ENCODE assay signal across 3 cellular contexts in the genomic region with DNA sequence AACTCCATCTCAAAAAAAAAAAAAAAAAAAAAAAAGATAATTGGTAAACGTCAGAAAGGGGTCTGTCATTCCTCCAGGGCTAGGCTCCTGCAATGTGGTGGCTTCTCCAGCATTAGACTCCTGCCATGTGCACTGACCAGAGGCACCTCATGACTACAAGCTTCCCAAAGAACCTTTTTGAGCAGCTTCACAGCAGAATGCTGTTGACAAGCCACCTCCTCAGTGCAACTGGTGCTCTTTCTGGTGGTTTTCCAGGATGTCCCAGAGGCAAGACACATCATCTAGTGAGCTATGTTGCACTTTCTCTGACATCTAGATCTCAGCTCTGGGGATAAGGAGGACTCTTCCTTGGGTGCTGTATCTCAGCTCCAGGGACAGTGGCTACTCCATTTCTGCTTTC.
TF ChIP-seq lines count a peak whose summit lies in the region.

No MANE protein-coding gene starts in this region.

TF ChIP-seq in SK-N-SH treated with all-trans-retinoic acid at 6 μM for 48 hours, 23 proteins besides CTCF, POLR2A, EP300 and RAD21:
- TF ChIP-seq OSR1 (CRISPR knock-in tag; IDR thresholded peaks at IDR 0.05) (no peak), GLIS3 (CRISPR knock-in tag; IDR thresholded peaks at IDR 0.05) (no peak), BACH2 (CRISPR knock-in tag; IDR thresholded peaks at IDR 0.05; ENCODE audit: borderline replicate concordance) (no peak), TCF4 (CRISPR knock-in tag; IDR thresholded peaks at IDR 0.05; ENCODE audit: borderline replicate concordance) (no peak), PPARA (CRISPR knock-in tag; IDR thresholded peaks at IDR 0.05; ENCODE audit: borderline replicate concordance) (no peak), ZFP30 (CRISPR knock-in tag; IDR thresholded peaks at IDR 0.05) (no peak), RARB (CRISPR knock-in tag; IDR thresholded peaks at IDR 0.05) (no peak), ZNF70 (CRISPR knock-in tag; IDR thresholded peaks at IDR 0.05) (no peak), ZC3H10 (CRISPR knock-in tag; IDR thresholded peaks at IDR 0.05) (no peak), ZFP3 (CRISPR knock-in tag; IDR thresholded peaks at IDR 0.05) (no peak), ZNF8 (CRISPR knock-in tag; IDR thresholded peaks at IDR 0.05) (no peak), ZNF565 (CRISPR knock-in tag; conservative IDR thresholded peaks at IDR 0.05; ENCODE audit: low read depth) (no peak), SNAI2 (CRISPR knock-in tag; IDR thresholded peaks at IDR 0.05) (no peak), CSDC2 (CRISPR knock-in tag; IDR thresholded peaks at IDR 0.05) (no peak), ARNTL (CRISPR knock-in tag; IDR thresholded peaks at IDR 0.05; ENCODE audit: borderline replicate concordance, low read depth) (no peak), ISL1 (CRISPR knock-in tag; IDR thresholded peaks at IDR 0.05) (no peak), ESRRG (CRISPR knock-in tag; IDR thresholded peaks at IDR 0.05) (no peak)
- TF ChIP-seq, protein P1, sequence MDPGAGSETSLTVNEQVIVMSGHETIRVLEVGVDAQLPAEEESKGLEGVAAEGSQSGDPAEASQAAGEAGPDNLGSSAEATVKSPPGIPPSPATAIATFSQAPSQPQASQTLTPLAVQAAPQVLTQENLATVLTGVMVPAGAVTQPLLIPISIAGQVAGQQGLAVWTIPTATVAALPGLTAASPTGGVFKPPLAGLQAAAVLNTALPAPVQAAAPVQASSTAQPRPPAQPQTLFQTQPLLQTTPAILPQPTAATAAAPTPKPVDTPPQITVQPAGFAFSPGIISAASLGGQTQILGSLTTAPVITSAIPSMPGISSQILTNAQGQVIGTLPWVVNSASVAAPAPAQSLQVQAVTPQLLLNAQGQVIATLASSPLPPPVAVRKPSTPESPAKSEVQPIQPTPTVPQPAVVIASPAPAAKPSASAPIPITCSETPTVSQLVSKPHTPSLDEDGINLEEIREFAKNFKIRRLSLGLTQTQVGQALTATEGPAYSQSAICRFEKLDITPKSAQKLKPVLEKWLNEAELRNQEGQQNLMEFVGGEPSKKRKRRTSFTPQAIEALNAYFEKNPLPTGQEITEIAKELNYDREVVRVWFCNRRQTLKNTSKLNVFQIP (CRISPR knock-in tag; IDR thresholded peaks at IDR 0.05; ENCODE audit: borderline replicate concordance, low read depth), result no peak

TF ChIP-seq in SK-N-SH, 30 proteins besides CTCF, POLR2A, EP300 and RAD21:
- TF ChIP-seq, protein P2, sequence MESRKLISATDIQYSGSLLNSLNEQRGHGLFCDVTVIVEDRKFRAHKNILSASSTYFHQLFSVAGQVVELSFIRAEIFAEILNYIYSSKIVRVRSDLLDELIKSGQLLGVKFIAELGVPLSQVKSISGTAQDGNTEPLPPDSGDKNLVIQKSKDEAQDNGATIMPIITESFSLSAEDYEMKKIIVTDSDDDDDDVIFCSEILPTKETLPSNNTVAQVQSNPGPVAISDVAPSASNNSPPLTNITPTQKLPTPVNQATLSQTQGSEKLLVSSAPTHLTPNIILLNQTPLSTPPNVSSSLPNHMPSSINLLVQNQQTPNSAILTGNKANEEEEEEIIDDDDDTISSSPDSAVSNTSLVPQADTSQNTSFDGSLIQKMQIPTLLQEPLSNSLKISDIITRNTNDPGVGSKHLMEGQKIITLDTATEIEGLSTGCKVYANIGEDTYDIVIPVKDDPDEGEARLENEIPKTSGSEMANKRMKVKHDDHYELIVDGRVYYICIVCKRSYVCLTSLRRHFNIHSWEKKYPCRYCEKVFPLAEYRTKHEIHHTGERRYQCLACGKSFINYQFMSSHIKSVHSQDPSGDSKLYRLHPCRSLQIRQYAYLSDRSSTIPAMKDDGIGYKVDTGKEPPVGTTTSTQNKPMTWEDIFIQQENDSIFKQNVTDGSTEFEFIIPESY (IDR thresholded peaks at IDR 0.05; ENCODE audit: borderline replicate concordance, low read depth), result no peak
- TF ChIP-seq YY1 (IDR thresholded peaks at IDR 0.05; ENCODE audit: low read depth), result no peak
- TF ChIP-seq, protein P3, sequence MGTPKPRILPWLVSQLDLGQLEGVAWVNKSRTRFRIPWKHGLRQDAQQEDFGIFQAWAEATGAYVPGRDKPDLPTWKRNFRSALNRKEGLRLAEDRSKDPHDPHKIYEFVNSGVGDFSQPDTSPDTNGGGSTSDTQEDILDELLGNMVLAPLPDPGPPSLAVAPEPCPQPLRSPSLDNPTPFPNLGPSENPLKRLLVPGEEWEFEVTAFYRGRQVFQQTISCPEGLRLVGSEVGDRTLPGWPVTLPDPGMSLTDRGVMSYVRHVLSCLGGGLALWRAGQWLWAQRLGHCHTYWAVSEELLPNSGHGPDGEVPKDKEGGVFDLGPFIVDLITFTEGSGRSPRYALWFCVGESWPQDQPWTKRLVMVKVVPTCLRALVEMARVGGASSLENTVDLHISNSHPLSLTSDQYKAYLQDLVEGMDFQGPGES (IDR thresholded peaks at IDR 0.05; ENCODE audit: low read depth, low read length), result no peak
- no peak for TF ChIP-seq FOXJ3 (CRISPR knock-in tag; IDR thresholded peaks at IDR 0.05)
- no peak for TF ChIP-seq CHD2 (IDR thresholded peaks at IDR 0.05; ENCODE audit: low read length, partially characterized antibody)
- TF ChIP-seq TCF12 (IDR thresholded peaks at IDR 0.05), result no peak
- TF ChIP-seq, protein P4, sequence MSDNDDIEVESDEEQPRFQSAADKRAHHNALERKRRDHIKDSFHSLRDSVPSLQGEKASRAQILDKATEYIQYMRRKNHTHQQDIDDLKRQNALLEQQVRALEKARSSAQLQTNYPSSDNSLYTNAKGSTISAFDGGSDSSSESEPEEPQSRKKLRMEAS (IDR thresholded peaks at IDR 0.05; ENCODE audit: low read depth), result no peak
- no peak for TF ChIP-seq POLR2AphosphoS5 (IDR thresholded peaks at IDR 0.05; ENCODE audit: low read depth, low read length)
- no peak for TF ChIP-seq RXRA (IDR thresholded peaks at IDR 0.05; ENCODE audit: borderline replicate concordance, low read depth)
- TF ChIP-seq, protein P5, sequence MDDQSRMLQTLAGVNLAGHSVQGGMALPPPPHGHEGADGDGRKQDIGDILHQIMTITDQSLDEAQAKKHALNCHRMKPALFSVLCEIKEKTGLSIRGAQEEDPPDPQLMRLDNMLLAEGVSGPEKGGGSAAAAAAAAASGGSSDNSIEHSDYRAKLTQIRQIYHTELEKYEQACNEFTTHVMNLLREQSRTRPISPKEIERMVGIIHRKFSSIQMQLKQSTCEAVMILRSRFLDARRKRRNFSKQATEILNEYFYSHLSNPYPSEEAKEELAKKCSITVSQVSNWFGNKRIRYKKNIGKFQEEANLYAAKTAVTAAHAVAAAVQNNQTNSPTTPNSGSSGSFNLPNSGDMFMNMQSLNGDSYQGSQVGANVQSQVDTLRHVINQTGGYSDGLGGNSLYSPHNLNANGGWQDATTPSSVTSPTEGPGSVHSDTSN (IDR thresholded peaks at IDR 0.05), result no peak
- TF ChIP-seq EZH2phosphoT487 (IDR thresholded peaks at IDR 0.05; ENCODE audit: borderline replicate concordance, low read depth), result no peak

TF ChIP-seq in HepG2, 621 proteins besides CTCF, POLR2A, EP300 and RAD21:
- no peak for TF ChIP-seq MATR3 (CRISPR knock-in tag; IDR thresholded peaks at IDR 0.05)
- TF ChIP-seq, protein P6, sequence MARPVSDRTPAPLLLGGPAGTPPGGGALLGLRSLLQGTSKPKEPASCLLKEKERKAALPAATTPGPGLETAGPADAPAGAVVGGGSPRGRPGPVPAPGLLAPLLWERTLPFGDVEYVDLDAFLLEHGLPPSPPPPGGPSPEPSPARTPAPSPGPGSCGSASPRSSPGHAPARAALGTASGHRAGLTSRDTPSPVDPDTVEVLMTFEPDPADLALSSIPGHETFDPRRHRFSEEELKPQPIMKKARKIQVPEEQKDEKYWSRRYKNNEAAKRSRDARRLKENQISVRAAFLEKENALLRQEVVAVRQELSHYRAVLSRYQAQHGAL (CRISPR knock-in tag; IDR thresholded peaks at IDR 0.05; ENCODE audit: not compliant biosample characterization), result no peak
- no peak for TF ChIP-seq ZMYM4 (CRISPR knock-in tag; IDR thresholded peaks at IDR 0.05)
- TF ChIP-seq HMG20A (CRISPR knock-in tag; IDR thresholded peaks at IDR 0.05; ENCODE audit: borderline replicate concordance), result no peak
- no peak for TF ChIP-seq SETDB1 (CRISPR knock-in tag; IDR thresholded peaks at IDR 0.05; ENCODE audit: borderline replicate concordance)
- TF ChIP-seq MAFG (CRISPR knock-in tag; IDR thresholded peaks at IDR 0.05), result no peak
- TF ChIP-seq, protein P7, sequence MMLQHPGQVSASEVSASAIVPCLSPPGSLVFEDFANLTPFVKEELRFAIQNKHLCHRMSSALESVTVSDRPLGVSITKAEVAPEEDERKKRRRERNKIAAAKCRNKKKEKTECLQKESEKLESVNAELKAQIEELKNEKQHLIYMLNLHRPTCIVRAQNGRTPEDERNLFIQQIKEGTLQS (CRISPR knock-in tag; IDR thresholded peaks at IDR 0.05), result no peak
- TF ChIP-seq SMAD1 (CRISPR knock-in tag; IDR thresholded peaks at IDR 0.05; ENCODE audit: borderline replicate concordance, low read depth), result no peak
- no peak for TF ChIP-seq GFI1 (CRISPR knock-in tag; IDR thresholded peaks at IDR 0.05; ENCODE audit: borderline replicate concordance)
- TF ChIP-seq, protein P8, sequence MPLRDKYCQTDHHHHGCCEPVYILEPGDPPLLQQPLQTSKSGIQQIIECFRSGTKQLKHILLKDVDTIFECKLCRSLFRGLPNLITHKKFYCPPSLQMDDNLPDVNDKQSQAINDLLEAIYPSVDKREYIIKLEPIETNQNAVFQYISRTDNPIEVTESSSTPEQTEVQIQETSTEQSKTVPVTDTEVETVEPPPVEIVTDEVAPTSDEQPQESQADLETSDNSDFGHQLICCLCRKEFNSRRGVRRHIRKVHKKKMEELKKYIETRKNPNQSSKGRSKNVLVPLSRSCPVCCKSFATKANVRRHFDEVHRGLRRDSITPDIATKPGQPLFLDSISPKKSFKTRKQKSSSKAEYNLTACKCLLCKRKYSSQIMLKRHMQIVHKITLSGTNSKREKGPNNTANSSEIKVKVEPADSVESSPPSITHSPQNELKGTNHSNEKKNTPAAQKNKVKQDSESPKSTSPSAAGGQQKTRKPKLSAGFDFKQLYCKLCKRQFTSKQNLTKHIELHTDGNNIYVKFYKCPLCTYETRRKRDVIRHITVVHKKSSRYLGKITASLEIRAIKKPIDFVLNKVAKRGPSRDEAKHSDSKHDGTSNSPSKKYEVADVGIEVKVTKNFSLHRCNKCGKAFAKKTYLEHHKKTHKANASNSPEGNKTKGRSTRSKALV (CRISPR knock-in tag; IDR thresholded peaks at IDR 0.05), result no peak
- no peak for TF ChIP-seq ARNTL (CRISPR knock-in tag; IDR thresholded peaks at IDR 0.05)
- no peak for TF ChIP-seq PHF8 (CRISPR knock-in tag; IDR thresholded peaks at IDR 0.05)
- TF ChIP-seq KLF11 (CRISPR knock-in tag; IDR thresholded peaks at IDR 0.05), result no peak
- no peak for TF ChIP-seq ELF4 (CRISPR knock-in tag; IDR thresholded peaks at IDR 0.05; ENCODE audit: borderline replicate concordance)
- TF ChIP-seq KDM2A (CRISPR knock-in tag; IDR thresholded peaks at IDR 0.05; ENCODE audit: borderline replicate concordance, low read depth), result no peak
- no peak for TF ChIP-seq ZNF772 (CRISPR knock-in tag; IDR thresholded peaks at IDR 0.05)
- no peak for TF ChIP-seq ZKSCAN8 (CRISPR knock-in tag; IDR thresholded peaks at IDR 0.05; ENCODE audit: borderline replicate concordance)
- TF ChIP-seq, protein P9, sequence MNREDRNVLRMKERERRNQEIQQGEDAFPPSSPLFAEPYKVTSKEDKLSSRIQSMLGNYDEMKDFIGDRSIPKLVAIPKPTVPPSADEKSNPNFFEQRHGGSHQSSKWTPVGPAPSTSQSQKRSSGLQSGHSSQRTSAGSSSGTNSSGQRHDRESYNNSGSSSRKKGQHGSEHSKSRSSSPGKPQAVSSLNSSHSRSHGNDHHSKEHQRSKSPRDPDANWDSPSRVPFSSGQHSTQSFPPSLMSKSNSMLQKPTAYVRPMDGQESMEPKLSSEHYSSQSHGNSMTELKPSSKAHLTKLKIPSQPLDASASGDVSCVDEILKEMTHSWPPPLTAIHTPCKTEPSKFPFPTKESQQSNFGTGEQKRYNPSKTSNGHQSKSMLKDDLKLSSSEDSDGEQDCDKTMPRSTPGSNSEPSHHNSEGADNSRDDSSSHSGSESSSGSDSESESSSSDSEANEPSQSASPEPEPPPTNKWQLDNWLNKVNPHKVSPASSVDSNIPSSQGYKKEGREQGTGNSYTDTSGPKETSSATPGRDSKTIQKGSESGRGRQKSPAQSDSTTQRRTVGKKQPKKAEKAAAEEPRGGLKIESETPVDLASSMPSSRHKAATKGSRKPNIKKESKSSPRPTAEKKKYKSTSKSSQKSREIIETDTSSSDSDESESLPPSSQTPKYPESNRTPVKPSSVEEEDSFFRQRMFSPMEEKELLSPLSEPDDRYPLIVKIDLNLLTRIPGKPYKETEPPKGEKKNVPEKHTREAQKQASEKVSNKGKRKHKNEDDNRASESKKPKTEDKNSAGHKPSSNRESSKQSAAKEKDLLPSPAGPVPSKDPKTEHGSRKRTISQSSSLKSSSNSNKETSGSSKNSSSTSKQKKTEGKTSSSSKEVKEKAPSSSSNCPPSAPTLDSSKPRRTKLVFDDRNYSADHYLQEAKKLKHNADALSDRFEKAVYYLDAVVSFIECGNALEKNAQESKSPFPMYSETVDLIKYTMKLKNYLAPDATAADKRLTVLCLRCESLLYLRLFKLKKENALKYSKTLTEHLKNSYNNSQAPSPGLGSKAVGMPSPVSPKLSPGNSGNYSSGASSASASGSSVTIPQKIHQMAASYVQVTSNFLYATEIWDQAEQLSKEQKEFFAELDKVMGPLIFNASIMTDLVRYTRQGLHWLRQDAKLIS (CRISPR knock-in tag; IDR thresholded peaks at IDR 0.05), result no peak
- no peak for TF ChIP-seq EED (CRISPR knock-in tag; IDR thresholded peaks at IDR 0.05)
